18 cellular contexts compared by ENCODE assay signal in the genomic region with DNA sequence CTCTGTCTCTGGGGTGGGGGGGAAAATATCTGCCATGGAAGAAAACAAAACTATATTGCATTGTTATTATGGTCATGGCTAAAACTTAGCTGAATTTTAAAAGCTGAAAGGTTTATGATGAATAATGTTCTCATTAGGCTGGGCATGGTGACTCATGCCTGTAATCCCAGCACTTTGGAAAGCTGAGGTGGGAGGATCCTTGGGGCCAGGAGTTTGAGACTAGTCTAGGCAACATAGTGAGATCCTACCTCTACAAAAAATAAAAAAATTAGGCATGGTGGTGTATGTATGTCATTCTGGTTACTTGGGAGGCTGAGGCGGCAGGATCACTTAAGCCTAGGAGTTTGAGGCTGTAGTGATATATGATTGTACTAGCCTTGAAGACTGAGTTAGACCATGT. TPM values are rescaled to one million over a fixed set of nuclear protein-coding genes. Genes with fewer than 3 reads are reported as not detected.
A peak's percentile ranks its signal among the peaks of the same experiment; 100 is the strongest.
DNase-seq lines count a peak whose midpoint lies in the region; ATAC-seq, FAIRE-seq and TF ChIP-seq lines count a peak whose summit lies in the region.
"Had no signal": no experiment of that assay in that cellular context is flagged by ENCODE, and none has a peak within 500 bp of the region (broad histone marks: within the 10 kb centered on the region; RNA-seq: fewer than 3 reads in every experiment).

No MANE protein-coding gene starts in this region.

- H3K9me1 ChIP-seq in IMR-90 (ENCODE audit: insufficient read depth, low read length) (peaks cover 2% of the 10 kb centered on the region; the same call in 1 of the 2 replicates), K562 (ENCODE audit: control insufficient read depth, insufficient read depth, low read length) (no peaks in the 10 kb centered on the region)

- CTCF ChIA-PET in IMR-90 (lab: Yijun Ruan, JAX) = interaction anchor here (1.5 kb wide), 1 partner anchor 322 kb away, joined by 11 read pairs; no protein-coding TSS in a partner anchor
- CTCF ChIA-PET in K562 (lab: Yijun Ruan, JAX; ENCODE audit: low intra/inter-chr PET ratio) = no interaction called here
- CTCF ChIA-PET in activated CD4-positive, alpha-beta T cell treated with anti-CD3 and anti-CD28 coated beads, Interleukin-2, amount 10 ng/mL, durations not matched to agents 7 days and 5 days (lab: Charles Lee) = no interaction called here

- H4K20me1 ChIP-seq in IMR-90 (ENCODE audit: insufficient read depth, low read length) = peaks cover 4% of the 10 kb centered on the region
- no peaks in the 10 kb centered on the region for H4K20me1 ChIP-seq in K562 (replicated peaks; ENCODE audit: control insufficient read depth, insufficient read depth, low read length)

- H4K91ac ChIP-seq in IMR-90 (ENCODE audit: insufficient read depth, low read depth, low read length) = no peak overlapping the region

- no CpG with 5 or more reads among the region's 1 CpG for WGBS in IMR-90 (ENCODE audit: extremely low coverage in 2 of 2, insufficient read length in 1 of 2), 2 experiments
- 93% methylated on average over 1 of the region's 1 CpG for WGBS in K562 (ENCODE audit: insufficient coverage, low coverage, missing lambda C conversion rate)

- TF ChIP-seq CTCF in IMR-90 (conservative IDR thresholded peaks at IDR 0.05; ENCODE audit: low read depth, low read length) = no peak
- TF ChIP-seq CTCF in K562 (IDR thresholded peaks at IDR 0.05 in 2 of 3, conservative IDR thresholded peaks at IDR 0.05 in 1 of 3; ENCODE audit: insufficient read depth in 2 of 3, low read depth in 1 of 3, low read length in 3 of 3) = no peak

- no peak overlapping the region for H2AK5ac ChIP-seq in IMR-90 (ENCODE audit: low read depth, low read length)

- no peak overlapping the region for H2BK20ac ChIP-seq in IMR-90 (ENCODE audit: low read depth, low read length)

- BruUV-seq in IMR-90 (replicated peaks; lab: Mats Ljungman, UMichigan) = no TSS peak
- no TSS peak for BruUV-seq in K562 (replicated peaks; lab: Mats Ljungman, UMichigan)

- H3K27me3 ChIP-seq in IMR-90 (ENCODE audit: control insufficient read depth, insufficient read depth, low read length) = no peaks in the 10 kb centered on the region
- no peaks in the 10 kb centered on the region for H3K27me3 ChIP-seq in K562 (ENCODE audit: control insufficient read depth in 2 of 2, insufficient read depth in 2 of 2, low read length in 2 of 2)
- H3K27me3 ChIP-seq: uterus had no signal

- ATAC-seq in IMR-90 (ENCODE audit: low read depth) = peak; percentile 72
- ATAC-seq in K562 = no peak
- ATAC-seq in GM18870 (IDR thresholded peaks at IDR 0.05; ENCODE audit: unreplicated experiment) = no peak
- ATAC-seq: activated naive CD4-positive, alpha-beta T cell treated with anti-CD3 and anti-CD28 coated beads, Interleukin-2, amount 50 U/mL, for 72 hours; sciatic nerve had no signal

- H3K36me3 Mint-ChIP-seq in activated CD4-positive, alpha-beta T cell treated with anti-CD3 and anti-CD28 coated beads, Interleukin-2, amount 10 ng/mL, durations not matched to agents 7 days and 5 days (ENCODE audit: low read depth) = peaks cover 4% of the 10 kb centered on the region
- H3K36me3 Mint-ChIP-seq: activated naive CD4-positive, alpha-beta T cell treated with anti-CD3 and anti-CD28 coated beads, Interleukin-2, amount 50 U/mL, for 72 hours had no signal

- H3K27me3 Mint-ChIP-seq in activated CD4-positive, alpha-beta T cell treated with anti-CD3 and anti-CD28 coated beads, Interleukin-2, amount 10 ng/mL, durations not matched to agents 7 days and 5 days = no peaks in the 10 kb centered on the region
- H3K27me3 Mint-ChIP-seq: brain had no signal

- H3K36me3 ChIP-seq in IMR-90 (ENCODE audit: control insufficient read depth, insufficient read depth, low read length) (peaks cover 2% of the 10 kb centered on the region; the same call in 1 of the 2 replicates), K562 (ENCODE audit: control insufficient read depth, insufficient read depth, low read length) (peaks cover 64% of the 10 kb centered on the region)
- H3K36me3 ChIP-seq: uterus had no signal

- H2AFZ ChIP-seq in IMR-90 (replicated peaks; ENCODE audit: low read length, poor library complexity) (no peak overlapping the region), K562 (ENCODE audit: low read depth, low read length) (no peak overlapping the region)

- no peak for TF ChIP-seq EP300 in K562 (IDR thresholded peaks at IDR 0.05; ENCODE audit: low read length)

- H3K4ac ChIP-seq in IMR-90 (ENCODE audit: low read depth, low read length) = no peak overlapping the region

- no peak overlapping the region for H2BK15ac ChIP-seq in IMR-90 (ENCODE audit: low read depth, low read length)

- H3K4me1 ChIP-seq in IMR-90 (ENCODE audit: control insufficient read depth, insufficient read depth, low read length) = 0 out of 2 replicates have a peak, but pooled peaks cover 2% of the 10 kb centered on the region
- H3K4me1 ChIP-seq in K562 (replicated peaks in 1 of 2; ENCODE audit: control insufficient read depth in 2 of 2, insufficient read depth in 2 of 2, low read length in 2 of 2) = no peaks in the 10 kb centered on the region

- H3K27ac Mint-ChIP-seq in activated CD4-positive, alpha-beta T cell treated with anti-CD3 and anti-CD28 coated beads, Interleukin-2, amount 10 ng/mL, durations not matched to agents 7 days and 5 days = no peak overlapping the region
- H3K27ac Mint-ChIP-seq: activated naive CD4-positive, alpha-beta T cell treated with anti-CD3 and anti-CD28 coated beads, Interleukin-2, amount 50 U/mL, for 72 hours; brain had no signal

- H3K9me3 ChIP-seq in IMR-90 (ENCODE audit: control insufficient read depth, insufficient read depth, low read length) (no peaks in the 10 kb centered on the region), K562 (replicated peaks; ENCODE audit: control insufficient read depth, insufficient read depth, low read depth, low read length) (no peaks in the 10 kb centered on the region)
- H3K9me3 ChIP-seq: uterus had no signal

- H4K5ac ChIP-seq in IMR-90 (ENCODE audit: low read depth, low read length) = no peak overlapping the region

- in situ Hi-C loops in IMR-90 (cut with MboI; ENCODE audit: low sequenced_read_pairs) (loop anchor here (5.0 kb wide), 1 partner anchor 320 kb away; no protein-coding TSS in a partner anchor), K562 (cut with MboI) (loop anchor here (10.0 kb wide), 1 partner anchor 318 kb away; no protein-coding TSS in a partner anchor)

- H3K4me3 ChIP-seq in IMR-90 (ENCODE audit: insufficient read depth, low read depth, low read length) (no peak overlapping the region), K562 (no peak overlapping the region)
- H3K4me3 ChIP-seq: SK-N-MC, uterus had no signal

- peaks cover 5% of the 10 kb centered on the region for H3K4me1 Mint-ChIP-seq in activated CD4-positive, alpha-beta T cell treated with anti-CD3 and anti-CD28 coated beads, Interleukin-2, amount 10 ng/mL, durations not matched to agents 7 days and 5 days
- H3K4me1 Mint-ChIP-seq: brain had no signal

- no peak overlapping the region for H3K56ac ChIP-seq in IMR-90 (ENCODE audit: extremely low read depth, insufficient read depth, low read length)

- H3K79me2 ChIP-seq in K562 (ENCODE audit: control insufficient read depth, insufficient read depth, low read length) = peaks cover 33% of the 10 kb centered on the region; the same call in 2 of the 3 replicates

- TF ChIP-seq RAD21 in IMR-90 (IDR thresholded peaks at IDR 0.05; ENCODE audit: low read length) (no peak), K562 (CRISPR knock-in tag; conservative IDR thresholded peaks at IDR 0.05 in 1 of 2, IDR thresholded peaks at IDR 0.05 in 1 of 2) (no peak)

- peaks cover 0 to 17% of the 10 kb centered on the region in 2 experiments; a peak in 3 of 4 replicates for H3K79me1 ChIP-seq in IMR-90 (ENCODE audit: low read depth in 1 of 2, low read length in 2 of 2)

- no peak overlapping the region for H3K18ac ChIP-seq in IMR-90 (ENCODE audit: low read depth, low read length)

- dilution Hi-C loops in IMR-90 (cut with HindIII; ENCODE audit: low sequenced_read_pairs, unreplicated experiment) = no loop called here

- H3K23ac ChIP-seq in IMR-90 (ENCODE audit: low read depth, low read length) = no peak overlapping the region

- DNase-seq in AG20443 (ENCODE audit: low spot score) (peak; percentile 36), IMR-90 (peak; percentile 29), K562 (ENCODE audit: extremely low read depth in 1 of 4, low spot score in 3 of 4) (no peak), glomerular visceral epithelial cell (ENCODE audit: extremely low spot score) (peak; percentile 29), NCI-H1417 treated with DMSO at 0.1 percent for 48 hours (lab: John Stamatoyannopoulos, UW) (no peak), NCI-H748 treated with DMSO at 0.1 percent for 48 hours (lab: John Stamatoyannopoulos, UW) (no peak)
- DNase-seq in activated CD4-positive, alpha-beta T cell treated with anti-CD3 and anti-CD28 coated beads, Interleukin-2, amount 10 ng/mL, durations not matched to agents 7 days and 5 days = no peak
- DNase-seq: activated CD4-positive, alpha-beta T cell treated with anti-CD3 and anti-CD28 coated beads, Interleukin-2, amount 50 U/mL, for 1 hour; MV-4-11; NCI-H2029 treated with DMSO at 0.1 percent for 48 hours; NCI-H524; stimulated activated CD4-positive, alpha-beta T cell treated with anti-CD3 and anti-CD28 coated beads, Interleukin-1b, Interleukin-23, amount 100 ng/mL, for 48 hours; uterus had no signal

- no peak overlapping the region for H3K14ac ChIP-seq in IMR-90 (replicated peaks; ENCODE audit: low read depth, low read length)

- H3K9me3 Mint-ChIP-seq in activated CD4-positive, alpha-beta T cell treated with anti-CD3 and anti-CD28 coated beads, Interleukin-2, amount 10 ng/mL, durations not matched to agents 7 days and 5 days = no peaks in the 10 kb centered on the region
- H3K9me3 Mint-ChIP-seq: activated naive CD4-positive, alpha-beta T cell treated with anti-CD3 and anti-CD28 coated beads, Interleukin-2, amount 50 U/mL, for 72 hours; brain had no signal

- H3K27ac ChIP-seq in IMR-90 (ENCODE audit: insufficient read depth, low read length) (no peak overlapping the region), K562 (ENCODE audit: extremely low read depth, low read depth, low read length) (no peak overlapping the region)
- H3K27ac ChIP-seq: SK-N-MC, uterus had no signal

- no peak overlapping the region for H2BK5ac ChIP-seq in IMR-90 (ENCODE audit: low read depth, low read length, poor library complexity, severe bottlenecking)

- no peak overlapping the region for H3K4me2 ChIP-seq in IMR-90 (ENCODE audit: low read depth, low read length)
- H3K4me2 ChIP-seq in K562 (ENCODE audit: insufficient read depth, low read length) = no peak overlapping the region

- intact Hi-C loops in IMR-90 (cut with micrococcal nuclease) = no loop called here
- intact Hi-C loops in K562 (cut with micrococcal nuclease) = no loop called here

- TF ChIP-seq POLR2A in IMR-90 (IDR thresholded peaks at IDR 0.05; ENCODE audit: low read depth, low read length) (no peak), K562 (conservative IDR thresholded peaks at IDR 0.05) (no peak)

- no peak overlapping the region for H2AK9ac ChIP-seq in IMR-90 (replicated peaks; ENCODE audit: low read depth, low read length, poor library complexity)

- no peak overlapping the region for H3K9ac ChIP-seq in IMR-90 (ENCODE audit: low read depth, low read length)
- H3K9ac ChIP-seq in K562 (ENCODE audit: insufficient read depth in 1 of 2, low read depth in 2 of 2, low read length in 2 of 2) = no peak overlapping the region

- H2BK120ac ChIP-seq in IMR-90 (ENCODE audit: low read depth, low read length) = no peak overlapping the region

- FAIRE-seq in K562 (lab: Jason Lieb, UNC) = no peak

- H4K8ac ChIP-seq in IMR-90 (ENCODE audit: low read depth in 2 of 2, low read length in 2 of 2) = no peak overlapping the region

- no peak overlapping the region for H3K4me3 Mint-ChIP-seq in activated CD4-positive, alpha-beta T cell treated with anti-CD3 and anti-CD28 coated beads, Interleukin-2, amount 10 ng/mL, durations not matched to agents 7 days and 5 days
- H3K4me3 Mint-ChIP-seq: brain had no signal

- POLR2A ChIA-PET in IMR-90 (lab: Charles Lee; ENCODE audit: unreplicated experiment) (no interaction called here), K562 (lab: Yijun Ruan, JAX) (interaction anchor here (1.1 to 1.8 kb wide), 3 partner anchors 11 to 24 kb away, joined by 3 to 7 read pairs (median 5); no protein-coding TSS in a partner anchor)
- POLR2A ChIA-PET in activated CD4-positive, alpha-beta T cell treated with anti-CD3 and anti-CD28 coated beads, Interleukin-2, amount 10 ng/mL, durations not matched to agents 7 days and 5 days (lab: Charles Lee) = no interaction called here

RNA-seq across cellular contexts. Expression of gene IPO11, which starts 44.5 kb away (rescaled TPM):
- total RNA-seq in IMR-90 (2012; rRNA removed) (34.4 and 40.0 TPM in 2 replicates), K562 (2014; rRNA removed) (44.6 and 57.7 TPM in 2 replicates), K562 (2014; rRNA removed; fragmentation: Illumina TruSeq; extraction: Trizol) (94.0 and 105 TPM in 2 replicates), K562 (2015; rRNA removed; fragmentation: Illumina TruSeq; extraction: Trizol) (66.9 and 70.9 TPM in 2 replicates), K562 (2021) (96.0 and 101 TPM in 2 replicates)
- polyA plus RNA-seq in IMR-90 (2012; rRNA removed) (8.3 and 12.6 TPM in 2 replicates), K562 (2011; rRNA removed) (71.6 and 85.9 TPM in 2 replicates), K562 (2014; fragmentation: Illumina TruSeq; extraction: Trizol) (82.1 and 91.6 TPM in 2 replicates), K562 (2014; fragmentation: Nextera tagmentation; extraction: Ambion mirVana) (10 to 100 TPM; 39.5 to 45.4 TPM), K562 (2014; rRNA removed) (35.4 and 38.7 TPM in 2 replicates)
- polyA plus RNA-seq in IMR-90 (2012; cell fraction: cytosol; rRNA removed) = 3.0 and 5.3 TPM in 2 replicates
- 2.8 and 9.2 TPM in 2 replicates for polyA plus RNA-seq in IMR-90 (2012; cell fraction: nucleus; rRNA removed; ENCODE audit: low replicate concordance)
- total RNA-seq in K562 (2011; cell fraction: chromatin; rRNA removed; ENCODE audit: low replicate concordance) = 185 and 259 TPM in 2 replicates
- total RNA-seq in K562 (2011; cell fraction: nucleolus; rRNA removed) = 33.7 and 40.3 TPM in 2 replicates
- total RNA-seq in K562 (2011; cell fraction: nucleoplasm; rRNA removed) = 102 and 134 TPM in 2 replicates
- 46.8 and 52.7 TPM in 2 replicates for polyA plus RNA-seq in K562 (2011; cell fraction: cytosol; rRNA removed)
- 55.7 and 69.0 TPM in 2 replicates for polyA plus RNA-seq in K562 (2011; cell fraction: nucleus; rRNA removed)
- polyA plus RNA-seq in K562 (2012) = 29.9 and 34.4 TPM in 2 replicates
- 273 and 294 TPM in 2 replicates for polyA minus RNA-seq in K562 (2011; rRNA and poly(A)+ RNA removed)
- 64.4 and 95.9 TPM in 2 replicates for polyA minus RNA-seq in K562 (2011; cell fraction: cytosol; rRNA and poly(A)+ RNA removed)
- 62.2 and 109 TPM in 2 replicates for polyA minus RNA-seq in K562 (2011; cell fraction: nucleus; rRNA and poly(A)+ RNA removed)
- total RNA-seq in activated CD4-positive, alpha-beta T cell treated with anti-CD3 and anti-CD28 coated beads, Interleukin-2, amount 10 ng/mL, durations not matched to agents 7 days and 5 days = 10 to 100 TPM; 27.3 to 29.9 TPM

RNA-seq across cellular contexts. Expression of gene DIMT1, which starts 53.4 kb away (rescaled TPM):
- total RNA-seq in IMR-90 (2012; rRNA removed) (45.3 and 46.4 TPM in 2 replicates), K562 (2014; rRNA removed) (66.8 and 117 TPM in 2 replicates), K562 (2014; rRNA removed; fragmentation: Illumina TruSeq; extraction: Trizol) (54.1 and 67.6 TPM in 2 replicates), K562 (2015; rRNA removed; fragmentation: Illumina TruSeq; extraction: Trizol) (47.2 and 48.5 TPM in 2 replicates), K562 (2021) (64.3 and 64.5 TPM in 2 replicates)
- polyA plus RNA-seq in IMR-90 (2012; rRNA removed) (22.3 and 27.5 TPM in 2 replicates), K562 (2011; rRNA removed) (56.4 and 85.3 TPM in 2 replicates), K562 (2014; fragmentation: Illumina TruSeq; extraction: Trizol) (54.9 and 59.1 TPM in 2 replicates), K562 (2014; fragmentation: Nextera tagmentation; extraction: Ambion mirVana) (10 to 100 TPM; 28.9 to 39.9 TPM), K562 (2014; rRNA removed) (53.3 and 73.8 TPM in 2 replicates)
- polyA plus RNA-seq in IMR-90 (2012; cell fraction: cytosol; rRNA removed) = 9.4 and 12.3 TPM in 2 replicates
- 7.8 and 18.5 TPM in 2 replicates for polyA plus RNA-seq in IMR-90 (2012; cell fraction: nucleus; rRNA removed; ENCODE audit: low replicate concordance)
- total RNA-seq in K562 (2011; cell fraction: chromatin; rRNA removed; ENCODE audit: low replicate concordance) = 25.7 and 41.2 TPM in 2 replicates
- 17.6 and 19.8 TPM in 2 replicates for total RNA-seq in K562 (2011; cell fraction: nucleolus; rRNA removed)
- 20.8 and 26.9 TPM in 2 replicates for total RNA-seq in K562 (2011; cell fraction: nucleoplasm; rRNA removed)
- polyA plus RNA-seq in K562 (2011; cell fraction: cytosol; rRNA removed) = 28.3 and 31.9 TPM in 2 replicates
- polyA plus RNA-seq in K562 (2011; cell fraction: nucleus; rRNA removed) = 38.6 and 42.2 TPM in 2 replicates
- polyA plus RNA-seq in K562 (2012) = 49.7 and 50.9 TPM in 2 replicates
- 43.7 and 59.4 TPM in 2 replicates for polyA minus RNA-seq in K562 (2011; rRNA and poly(A)+ RNA removed)
- polyA minus RNA-seq in K562 (2011; cell fraction: cytosol; rRNA and poly(A)+ RNA removed) = 13.9 and 21.2 TPM in 2 replicates
- polyA minus RNA-seq in K562 (2011; cell fraction: nucleus; rRNA and poly(A)+ RNA removed) = 20.9 and 21.4 TPM in 2 replicates
- total RNA-seq in activated CD4-positive, alpha-beta T cell treated with anti-CD3 and anti-CD28 coated beads, Interleukin-2, amount 10 ng/mL, durations not matched to agents 7 days and 5 days = 10 to 100 TPM; 21.5 to 25.5 TPM

Comparison
In these comparisons a context has a peak if more than half of its experiments do, and no peak if none do; other contexts are left out.
1. DNase-seq: peak in AG20443 (single experiment), IMR-90 (single experiment) and glomerular visceral epithelial cell (single experiment); none in K562 (0 of 4), NCI-H1417 treated with DMSO at 0.1 percent for 48 hours (single experiment), activated CD4-positive, alpha-beta T cell treated with anti-CD3 and anti-CD28 coated beads, Interleukin-2, amount 10 ng/mL, durations not matched to agents 7 days and 5 days (single experiment) and NCI-H748 treated with DMSO at 0.1 percent for 48 hours (single experiment).